ENCODE assay signal across 14 cellular contexts in the genomic region with DNA sequence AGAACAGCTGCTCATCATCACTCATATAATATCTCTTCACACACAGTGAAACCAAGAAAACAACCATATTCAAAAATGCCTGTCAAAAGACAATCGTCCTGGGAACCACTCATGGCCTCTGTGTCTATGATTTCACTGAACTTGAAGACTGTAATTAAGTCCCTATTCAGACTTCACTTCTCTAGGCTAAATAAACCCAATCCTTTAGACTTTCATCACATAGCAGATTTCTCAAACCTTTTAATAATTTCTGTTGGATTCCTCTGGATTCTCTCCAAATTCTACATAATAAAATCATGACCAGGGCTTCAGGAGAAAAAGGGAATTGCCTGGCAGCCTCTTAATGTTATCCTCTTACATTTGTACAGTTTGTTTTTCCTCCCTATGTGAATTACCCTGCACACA.
DNase-seq lines count a peak whose midpoint lies in the region; ATAC-seq and TF ChIP-seq lines count a peak whose summit lies in the region.
"Had no signal": no experiment of that assay in that cellular context is flagged by ENCODE, and none has a peak within 500 bp of the region (broad histone marks: within the 10 kb centered on the region; RNA-seq: fewer than 3 reads in every experiment).

No MANE protein-coding gene starts in this region.

- no peak overlapping the region for H4K5ac ChIP-seq in H9 (ENCODE audit: insufficient read length, low read depth, low read length)

- H2BK120ac ChIP-seq in H9 (ENCODE audit: low read depth, low read length, poor library complexity, severe bottlenecking): no peak overlapping the region

- H3K4me1 ChIP-seq in H9 (ENCODE audit: insufficient read depth, low read length): no peaks in the 10 kb centered on the region

- H3K4ac ChIP-seq in H9 (ENCODE audit: low read depth, low read length): no peak overlapping the region

- no peak overlapping the region for H2BK5ac ChIP-seq in H9 (ENCODE audit: insufficient read length, low read length)

- no peak overlapping the region for H2BK12ac ChIP-seq in H9 (ENCODE audit: insufficient read length, low read depth, low read length)

- no peak overlapping the region for H4K91ac ChIP-seq in H9 (ENCODE audit: insufficient read length, low read depth, low read length)

- H3K4me2 ChIP-seq in H9 (ENCODE audit: insufficient read depth, insufficient read length, low read length): no peak overlapping the region

- no peak overlapping the region for H3K18ac ChIP-seq in H9 (ENCODE audit: insufficient read length, low read depth, low read length)

- no peaks in the 10 kb centered on the region for H3K79me1 ChIP-seq in H9 (ENCODE audit: insufficient read depth, low read depth, low read length, poor library complexity, severe bottlenecking)

- no peaks in the 10 kb centered on the region for H3K27me3 Mint-ChIP-seq in H9 (ENCODE audit: low read depth)

- H3K27ac Mint-ChIP-seq in H9: no peak overlapping the region
- H3K27ac Mint-ChIP-seq: activated naive CD4-positive, alpha-beta T cell treated with anti-CD3 and anti-CD28 coated beads, Interleukin-2, amount 50 U/mL, for 72 hours; CD8-positive, alpha-beta T cell had no signal

- H3K9me3 Mint-ChIP-seq in H9: peaks cover 9 to 13% of the 10 kb centered on the region in 2 experiments; a peak in 3 of 5 replicates
- H3K9me3 Mint-ChIP-seq: activated naive CD4-positive, alpha-beta T cell treated with anti-CD3 and anti-CD28 coated beads, Interleukin-2, amount 50 U/mL, for 72 hours; neural crest cell had no signal

- peak; percentile 28 for ATAC-seq in omental fat pad (ENCODE audit: low FRiP score)
- ATAC-seq: activated CD4-positive, CD25-positive, alpha-beta regulatory T cell treated with anti-CD3 and anti-CD28 coated beads, Interleukin-2, amount 50 U/mL, for 24 hours; activated naive CD4-positive, alpha-beta T cell treated with anti-CD3 and anti-CD28 coated beads, Interleukin-2, amount 50 U/mL, for 72 hours; CD8-positive, alpha-beta T cell had no signal

- no CpG with 5 or more reads among the region's 1 CpG for WGBS in H9 (ENCODE audit: extremely low coverage, insufficient read length, low lambda C conversion rate)

- H4K20me1 ChIP-seq in H9 (ENCODE audit: control insufficient read depth, insufficient read depth, insufficient read length): no peaks in the 10 kb centered on the region

- H3K36me3 Mint-ChIP-seq in H9 (ENCODE audit: insufficient read depth in 1 of 3, low read depth in 3 of 3): peaks cover 0 to 4% (median 0%) of the 10 kb centered on the region in 3 experiments; a peak in 2 of 7 replicates

- H3K79me2 ChIP-seq in H9 (ENCODE audit: insufficient read depth, low read length): no peaks in the 10 kb centered on the region

- H2BK20ac ChIP-seq in H9 (ENCODE audit: low read depth, low read length, poor library complexity, severe bottlenecking): no peak overlapping the region

- H3K9me3 ChIP-seq in H9 (ENCODE audit: control insufficient read depth, low read depth, low read length): no peaks in the 10 kb centered on the region

- no peak overlapping the region for H3K9ac ChIP-seq in H9 (ENCODE audit: extremely low read depth, insufficient read length, low read length)

- H4K8ac ChIP-seq in H9 (replicated peaks; ENCODE audit: insufficient read length, low read depth, low read length): no peak overlapping the region

- no peak overlapping the region for H2AFZ ChIP-seq in H9 (ENCODE audit: low read length)

- H2AK5ac ChIP-seq in H9 (ENCODE audit: insufficient read length, low read length): no peak overlapping the region

- H3K27ac ChIP-seq in H9 (ENCODE audit: insufficient read length, low read depth, low read length): no peak overlapping the region
- H3K27ac ChIP-seq: 22Rv1 had no signal

- no peak overlapping the region for H3K23ac ChIP-seq in H9 (ENCODE audit: insufficient read length, low read depth, low read length)

- no peak overlapping the region for H3K4me3 Mint-ChIP-seq in H9
- H3K4me3 Mint-ChIP-seq: CD8-positive, alpha-beta T cell; neural crest cell had no signal

- no peaks in the 10 kb centered on the region for H3K27me3 ChIP-seq in H9 (ENCODE audit: insufficient read depth, low read length)

- no peaks in the 10 kb centered on the region for H3K23me2 ChIP-seq in H9 (ENCODE audit: insufficient read length, low read depth, low read length, poor library complexity, severe bottlenecking)

- no peak overlapping the region for H3K14ac ChIP-seq in H9 (ENCODE audit: insufficient read depth, low read length)

- no peak for TF ChIP-seq CTCF in omental fat pad (IDR thresholded peaks at IDR 0.05)
- TF ChIP-seq CTCF in H9 (conservative IDR thresholded peaks at IDR 0.05): no peak

- H3K4me1 Mint-ChIP-seq in H9: no peaks in the 10 kb centered on the region
- H3K4me1 Mint-ChIP-seq: neural crest cell had no signal

- no peak overlapping the region for H3K56ac ChIP-seq in H9 (ENCODE audit: insufficient read length, low read depth, low read length)

- H3T11ph ChIP-seq in H9 (ENCODE audit: low read length): no peak overlapping the region

- no peak overlapping the region for H2BK15ac ChIP-seq in H9 (ENCODE audit: low read depth, low read length)

- DNase-seq in DMS 273 (lab: John Stamatoyannopoulos, UW; ENCODE audit: unreplicated experiment) (peak; percentile 14), DMS 273 treated with DMSO at 0.1 percent for 48 hours (lab: John Stamatoyannopoulos, UW) (no peak), NCI-H2081 treated with DMSO at 0.1 percent for 48 hours (lab: John Stamatoyannopoulos, UW) (peak; percentile 39), cerebellar cortex (ENCODE audit: low spot score) (peak; percentile 15), omental fat pad (ENCODE audit: low spot score) (no peak), NCI-H510A treated with DMSO at 0.1 percent for 48 hours (lab: John Stamatoyannopoulos, UW) (no peak), H9 (no peak)
- DNase-seq in activated CD4-positive, alpha-beta T cell treated with anti-CD3 and anti-CD28 coated beads, Interleukin-2, amount 50 U/mL, for 1 hour: no peak
- DNase-seq: CD8-positive, alpha-beta T cell; erythroblast had no signal

Comparison
In these comparisons a context has a peak if more than half of its experiments do, and no peak if none do; other contexts are left out.
1. DNase-seq: peak in DMS 273 (single experiment), NCI-H2081 treated with DMSO at 0.1 percent for 48 hours (single experiment) and cerebellar cortex (single experiment); none in DMS 273 treated with DMSO at 0.1 percent for 48 hours (single experiment), omental fat pad (single experiment), NCI-H510A treated with DMSO at 0.1 percent for 48 hours (single experiment), activated CD4-positive, alpha-beta T cell treated with anti-CD3 and anti-CD28 coated beads, Interleukin-2, amount 50 U/mL, for 1 hour (single experiment) and H9 (single experiment).